Comparison of ENCODE assay signal across 1 cellular context in genomic region chr3:49747792-49748480, GRCh38.
TF ChIP-seq lines count a peak whose summit lies in the region.

No MANE protein-coding gene starts in this region.

TF ChIP-seq in GM23338, 12 proteins besides CTCF, POLR2A, EP300 and RAD21 (continued from another document):
- TF ChIP-seq ZNF462 (CRISPR knock-in tag; IDR thresholded peaks at IDR 0.05), result no peak
- no peak for TF ChIP-seq ZNF331 (CRISPR knock-in tag; IDR thresholded peaks at IDR 0.05; ENCODE audit: low read depth)
- TF ChIP-seq, protein P1, sequence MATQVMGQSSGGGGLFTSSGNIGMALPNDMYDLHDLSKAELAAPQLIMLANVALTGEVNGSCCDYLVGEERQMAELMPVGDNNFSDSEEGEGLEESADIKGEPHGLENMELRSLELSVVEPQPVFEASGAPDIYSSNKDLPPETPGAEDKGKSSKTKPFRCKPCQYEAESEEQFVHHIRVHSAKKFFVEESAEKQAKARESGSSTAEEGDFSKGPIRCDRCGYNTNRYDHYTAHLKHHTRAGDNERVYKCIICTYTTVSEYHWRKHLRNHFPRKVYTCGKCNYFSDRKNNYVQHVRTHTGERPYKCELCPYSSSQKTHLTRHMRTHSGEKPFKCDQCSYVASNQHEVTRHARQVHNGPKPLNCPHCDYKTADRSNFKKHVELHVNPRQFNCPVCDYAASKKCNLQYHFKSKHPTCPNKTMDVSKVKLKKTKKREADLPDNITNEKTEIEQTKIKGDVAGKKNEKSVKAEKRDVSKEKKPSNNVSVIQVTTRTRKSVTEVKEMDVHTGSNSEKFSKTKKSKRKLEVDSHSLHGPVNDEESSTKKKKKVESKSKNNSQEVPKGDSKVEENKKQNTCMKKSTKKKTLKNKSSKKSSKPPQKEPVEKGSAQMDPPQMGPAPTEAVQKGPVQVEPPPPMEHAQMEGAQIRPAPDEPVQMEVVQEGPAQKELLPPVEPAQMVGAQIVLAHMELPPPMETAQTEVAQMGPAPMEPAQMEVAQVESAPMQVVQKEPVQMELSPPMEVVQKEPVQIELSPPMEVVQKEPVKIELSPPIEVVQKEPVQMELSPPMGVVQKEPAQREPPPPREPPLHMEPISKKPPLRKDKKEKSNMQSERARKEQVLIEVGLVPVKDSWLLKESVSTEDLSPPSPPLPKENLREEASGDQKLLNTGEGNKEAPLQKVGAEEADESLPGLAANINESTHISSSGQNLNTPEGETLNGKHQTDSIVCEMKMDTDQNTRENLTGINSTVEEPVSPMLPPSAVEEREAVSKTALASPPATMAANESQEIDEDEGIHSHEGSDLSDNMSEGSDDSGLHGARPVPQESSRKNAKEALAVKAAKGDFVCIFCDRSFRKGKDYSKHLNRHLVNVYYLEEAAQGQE (IDR thresholded peaks at IDR 0.05; ENCODE audit: unreplicated experiment), result no peak
- TF ChIP-seq STAT1 (IDR thresholded peaks at IDR 0.05; ENCODE audit: unreplicated experiment), result no peak
- TF ChIP-seq ZNF114 (CRISPR knock-in tag; IDR thresholded peaks at IDR 0.05), result no peak
- TF ChIP-seq JUNB (IDR thresholded peaks at IDR 0.05; ENCODE audit: unreplicated experiment), result no peak
- no peak for TF ChIP-seq EZH2 (IDR thresholded peaks at IDR 0.05; ENCODE audit: low read depth, unreplicated experiment)
